In the genomic region with DNA sequence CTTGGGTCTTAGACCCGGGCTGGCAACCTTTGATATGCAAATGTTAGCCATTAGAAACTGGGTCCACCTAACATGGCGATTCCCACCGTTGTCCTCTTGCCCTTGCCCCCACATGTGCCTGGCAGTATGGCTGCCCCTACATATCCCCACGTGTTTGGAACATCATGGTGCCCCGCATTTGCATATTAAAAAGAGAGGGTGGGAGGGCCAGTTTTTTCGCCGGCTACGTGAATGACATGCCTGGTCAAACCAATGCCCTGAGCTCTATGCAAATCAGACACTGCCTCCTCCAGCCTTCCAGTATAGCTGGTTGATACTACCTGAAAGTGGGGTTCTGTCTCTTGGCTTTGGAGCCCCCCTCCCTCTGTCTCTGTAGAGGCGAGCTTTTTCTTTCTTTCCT, we compare ENCODE assay signal across 1 cellular context.
TF ChIP-seq lines count a peak whose summit lies in the region.

No MANE protein-coding gene starts in this region.

TF ChIP-seq in GM23338, 12 proteins besides CTCF, POLR2A, EP300 and RAD21 (continued from another document):
- TF ChIP-seq, protein P1, sequence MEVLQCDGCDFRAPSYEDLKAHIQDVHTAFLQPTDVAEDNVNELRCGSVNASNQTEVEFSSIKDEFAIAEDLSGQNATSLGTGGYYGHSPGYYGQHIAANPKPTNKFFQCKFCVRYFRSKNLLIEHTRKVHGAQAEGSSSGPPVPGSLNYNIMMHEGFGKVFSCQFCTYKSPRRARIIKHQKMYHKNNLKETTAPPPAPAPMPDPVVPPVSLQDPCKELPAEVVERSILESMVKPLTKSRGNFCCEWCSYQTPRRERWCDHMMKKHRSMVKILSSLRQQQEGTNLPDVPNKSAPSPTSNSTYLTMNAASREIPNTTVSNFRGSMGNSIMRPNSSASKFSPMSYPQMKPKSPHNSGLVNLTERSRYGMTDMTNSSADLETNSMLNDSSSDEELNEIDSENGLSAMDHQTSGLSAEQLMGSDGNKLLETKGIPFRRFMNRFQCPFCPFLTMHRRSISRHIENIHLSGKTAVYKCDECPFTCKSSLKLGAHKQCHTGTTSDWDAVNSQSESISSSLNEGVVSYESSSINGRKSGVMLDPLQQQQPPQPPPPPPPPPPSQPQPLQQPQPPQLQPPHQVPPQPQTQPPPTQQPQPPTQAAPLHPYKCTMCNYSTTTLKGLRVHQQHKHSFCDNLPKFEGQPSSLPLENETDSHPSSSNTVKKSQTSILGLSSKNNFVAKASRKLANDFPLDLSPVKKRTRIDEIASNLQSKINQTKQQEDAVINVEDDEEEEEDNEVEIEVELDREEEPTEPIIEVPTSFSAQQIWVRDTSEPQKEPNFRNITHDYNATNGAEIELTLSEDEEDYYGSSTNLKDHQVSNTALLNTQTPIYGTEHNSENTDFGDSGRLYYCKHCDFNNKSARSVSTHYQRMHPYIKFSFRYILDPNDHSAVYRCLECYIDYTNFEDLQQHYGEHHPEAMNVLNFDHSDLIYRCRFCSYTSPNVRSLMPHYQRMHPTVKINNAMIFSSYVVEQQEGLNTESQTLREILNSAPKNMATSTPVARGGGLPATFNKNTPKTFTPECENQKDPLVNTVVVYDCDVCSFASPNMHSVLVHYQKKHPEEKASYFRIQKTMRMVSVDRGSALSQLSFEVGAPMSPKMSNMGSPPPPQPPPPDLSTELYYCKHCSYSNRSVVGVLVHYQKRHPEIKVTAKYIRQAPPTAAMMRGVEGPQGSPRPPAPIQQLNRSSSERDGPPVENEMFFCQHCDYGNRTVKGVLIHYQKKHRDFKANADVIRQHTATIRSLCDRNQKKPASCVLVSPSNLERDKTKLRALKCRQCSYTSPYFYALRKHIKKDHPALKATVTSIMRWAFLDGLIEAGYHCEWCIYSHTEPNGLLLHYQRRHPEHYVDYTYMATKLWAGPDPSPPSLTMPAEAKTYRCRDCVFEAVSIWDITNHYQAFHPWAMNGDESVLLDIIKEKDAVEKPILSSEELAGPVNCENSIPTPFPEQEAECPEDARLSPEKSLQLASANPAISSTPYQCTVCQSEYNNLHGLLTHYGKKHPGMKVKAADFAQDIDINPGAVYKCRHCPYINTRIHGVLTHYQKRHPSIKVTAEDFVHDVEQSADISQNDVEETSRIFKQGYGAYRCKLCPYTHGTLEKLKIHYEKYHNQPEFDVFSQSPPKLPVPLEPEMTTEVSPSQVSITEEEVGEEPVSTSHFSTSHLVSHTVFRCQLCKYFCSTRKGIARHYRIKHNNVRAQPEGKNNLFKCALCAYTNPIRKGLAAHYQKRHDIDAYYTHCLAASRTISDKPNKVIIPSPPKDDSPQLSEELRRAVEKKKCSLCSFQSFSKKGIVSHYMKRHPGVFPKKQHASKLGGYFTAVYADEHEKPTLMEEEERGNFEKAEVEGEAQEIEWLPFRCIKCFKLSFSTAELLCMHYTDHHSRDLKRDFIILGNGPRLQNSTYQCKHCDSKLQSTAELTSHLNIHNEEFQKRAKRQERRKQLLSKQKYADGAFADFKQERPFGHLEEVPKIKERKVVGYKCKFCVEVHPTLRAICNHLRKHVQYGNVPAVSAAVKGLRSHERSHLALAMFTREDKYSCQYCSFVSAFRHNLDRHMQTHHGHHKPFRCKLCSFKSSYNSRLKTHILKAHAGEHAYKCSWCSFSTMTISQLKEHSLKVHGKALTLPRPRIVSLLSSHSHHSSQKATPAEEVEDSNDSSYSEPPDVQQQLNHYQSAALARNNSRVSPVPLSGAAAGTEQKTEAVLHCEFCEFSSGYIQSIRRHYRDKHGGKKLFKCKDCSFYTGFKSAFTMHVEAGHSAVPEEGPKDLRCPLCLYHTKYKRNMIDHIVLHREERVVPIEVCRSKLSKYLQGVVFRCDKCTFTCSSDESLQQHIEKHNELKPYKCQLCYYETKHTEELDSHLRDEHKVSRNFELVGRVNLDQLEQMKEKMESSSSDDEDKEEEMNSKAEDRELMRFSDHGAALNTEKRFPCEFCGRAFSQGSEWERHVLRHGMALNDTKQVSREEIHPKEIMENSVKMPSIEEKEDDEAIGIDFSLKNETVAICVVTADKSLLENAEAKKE (CRISPR knock-in tag; IDR thresholded peaks at IDR 0.05), result no peak
- TF ChIP-seq STAT1 (IDR thresholded peaks at IDR 0.05; ENCODE audit: unreplicated experiment) (no peak), EZH2phosphoT487 (IDR thresholded peaks at IDR 0.05; ENCODE audit: unreplicated experiment) (no peak), POLR2AphosphoS5 (IDR thresholded peaks at IDR 0.05; ENCODE audit: low read depth) (no peak), JUNB (IDR thresholded peaks at IDR 0.05; ENCODE audit: unreplicated experiment) (no peak), CREB1 (CRISPR knock-in tag; IDR thresholded peaks at IDR 0.05; ENCODE audit: low read depth) (no peak)
- TF ChIP-seq, protein P2, sequence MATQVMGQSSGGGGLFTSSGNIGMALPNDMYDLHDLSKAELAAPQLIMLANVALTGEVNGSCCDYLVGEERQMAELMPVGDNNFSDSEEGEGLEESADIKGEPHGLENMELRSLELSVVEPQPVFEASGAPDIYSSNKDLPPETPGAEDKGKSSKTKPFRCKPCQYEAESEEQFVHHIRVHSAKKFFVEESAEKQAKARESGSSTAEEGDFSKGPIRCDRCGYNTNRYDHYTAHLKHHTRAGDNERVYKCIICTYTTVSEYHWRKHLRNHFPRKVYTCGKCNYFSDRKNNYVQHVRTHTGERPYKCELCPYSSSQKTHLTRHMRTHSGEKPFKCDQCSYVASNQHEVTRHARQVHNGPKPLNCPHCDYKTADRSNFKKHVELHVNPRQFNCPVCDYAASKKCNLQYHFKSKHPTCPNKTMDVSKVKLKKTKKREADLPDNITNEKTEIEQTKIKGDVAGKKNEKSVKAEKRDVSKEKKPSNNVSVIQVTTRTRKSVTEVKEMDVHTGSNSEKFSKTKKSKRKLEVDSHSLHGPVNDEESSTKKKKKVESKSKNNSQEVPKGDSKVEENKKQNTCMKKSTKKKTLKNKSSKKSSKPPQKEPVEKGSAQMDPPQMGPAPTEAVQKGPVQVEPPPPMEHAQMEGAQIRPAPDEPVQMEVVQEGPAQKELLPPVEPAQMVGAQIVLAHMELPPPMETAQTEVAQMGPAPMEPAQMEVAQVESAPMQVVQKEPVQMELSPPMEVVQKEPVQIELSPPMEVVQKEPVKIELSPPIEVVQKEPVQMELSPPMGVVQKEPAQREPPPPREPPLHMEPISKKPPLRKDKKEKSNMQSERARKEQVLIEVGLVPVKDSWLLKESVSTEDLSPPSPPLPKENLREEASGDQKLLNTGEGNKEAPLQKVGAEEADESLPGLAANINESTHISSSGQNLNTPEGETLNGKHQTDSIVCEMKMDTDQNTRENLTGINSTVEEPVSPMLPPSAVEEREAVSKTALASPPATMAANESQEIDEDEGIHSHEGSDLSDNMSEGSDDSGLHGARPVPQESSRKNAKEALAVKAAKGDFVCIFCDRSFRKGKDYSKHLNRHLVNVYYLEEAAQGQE (IDR thresholded peaks at IDR 0.05; ENCODE audit: unreplicated experiment), result no peak
- TF ChIP-seq, protein P3, sequence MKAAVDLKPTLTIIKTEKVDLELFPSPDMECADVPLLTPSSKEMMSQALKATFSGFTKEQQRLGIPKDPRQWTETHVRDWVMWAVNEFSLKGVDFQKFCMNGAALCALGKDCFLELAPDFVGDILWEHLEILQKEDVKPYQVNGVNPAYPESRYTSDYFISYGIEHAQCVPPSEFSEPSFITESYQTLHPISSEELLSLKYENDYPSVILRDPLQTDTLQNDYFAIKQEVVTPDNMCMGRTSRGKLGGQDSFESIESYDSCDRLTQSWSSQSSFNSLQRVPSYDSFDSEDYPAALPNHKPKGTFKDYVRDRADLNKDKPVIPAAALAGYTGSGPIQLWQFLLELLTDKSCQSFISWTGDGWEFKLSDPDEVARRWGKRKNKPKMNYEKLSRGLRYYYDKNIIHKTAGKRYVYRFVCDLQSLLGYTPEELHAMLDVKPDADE (IDR thresholded peaks at IDR 0.05), result no peak
TF ChIP-seq in GM23338: peak in this region for 0.
